ENCODE assay signal across 19 cellular contexts in genomic region chr10:131825150-131825907, GRCh38.
DNase-seq lines count a peak whose midpoint lies in the region; ATAC-seq and TF ChIP-seq lines count a peak whose summit lies in the region.
"Had no signal": no experiment of that assay in that cellular context is flagged by ENCODE, and none has a peak within 500 bp of the region (broad histone marks: within the 10 kb centered on the region; RNA-seq: fewer than 3 reads in every experiment).

No MANE protein-coding gene starts in this region.

- no peaks in the 10 kb centered on the region for H3K4me1 Mint-ChIP-seq in activated CD4-positive, alpha-beta T cell treated with anti-CD3 and anti-CD28 coated beads, Interleukin-2, amount 10 ng/mL, durations not matched to agents 7 days and 5 days

- intact Hi-C loops in spleen (cut with DNase I; ENCODE audit: low total_unique reads), result no loop called here

- WGBS in spleen, 5 donors, result 47 to 58% (median 52%) methylated on average over 15 of the region's 15 CpGs
- WGBS in tibial nerve, 2 donors, result 32 to 39% methylated on average over 14 to 15 of the region's 15 CpGs

- no peak for TF ChIP-seq POLR2A in NB4 (IDR thresholded peaks at IDR 0.05; ENCODE audit: extremely low read depth, insufficient read length)
- no peak for TF ChIP-seq POLR2A in spleen (IDR thresholded peaks at IDR 0.05)
- no peak for TF ChIP-seq POLR2A in tibial nerve (IDR thresholded peaks at IDR 0.05)

- CTCF ChIA-PET in activated CD4-positive, alpha-beta T cell treated with anti-CD3 and anti-CD28 coated beads, Interleukin-2, amount 10 ng/mL, durations not matched to agents 7 days and 5 days (lab: Charles Lee), result no interaction called here

- no peak overlapping the region for H3K4me3 ChIP-seq in NB4 (ENCODE audit: low read depth, low read length)
- H3K4me3 ChIP-seq in spleen, result no peak overlapping the region
- no peak overlapping the region for H3K4me3 ChIP-seq in tibial nerve
- H3K4me3 ChIP-seq: vagina had no signal

- H3K27me3 ChIP-seq in spleen (replicated peaks in 1 of 7) (peaks cover 0 to 39% (median 7%) of the 10 kb centered on the region in 7 donors), tibial nerve (no peaks in the 10 kb centered on the region)
- H3K27me3 ChIP-seq: vagina had no signal

- H3K9me3 ChIP-seq in spleen (peaks cover 0 to 5% (median 0%) of the 10 kb centered on the region in 8 donors), tibial nerve (peaks cover 0 to 10% (median 0%) of the 10 kb centered on the region in 4 donors)
- H3K9me3 ChIP-seq: vagina had no signal

- TF ChIP-seq EP300 in tibial nerve (IDR thresholded peaks at IDR 0.05), result no peak

- H3K36me3 ChIP-seq in spleen (no peaks in the 10 kb centered on the region), tibial nerve (no peaks in the 10 kb centered on the region)
- H3K36me3 ChIP-seq: vagina had no signal

- H3K4me3 Mint-ChIP-seq in activated CD4-positive, alpha-beta T cell treated with anti-CD3 and anti-CD28 coated beads, Interleukin-2, amount 10 ng/mL, durations not matched to agents 7 days and 5 days, result no peak overlapping the region
- H3K4me3 Mint-ChIP-seq: stimulated activated naive CD8-positive, alpha-beta T cell treated with anti-CD3 and anti-CD28 coated beads, Interleukin-15, amount 100 ng/mL, for 72 hours had no signal

- DNase-seq in activated CD4-positive, alpha-beta T cell treated with anti-CD3 and anti-CD28 coated beads, Interleukin-2, amount 10 ng/mL, durations not matched to agents 7 days and 5 days, result no peak
- no peak for DNase-seq in activated CD4-positive, alpha-beta T cell treated with anti-CD3 and anti-CD28 coated beads, Interleukin-2, amount 50 U/mL, for 48 hours
- DNase-seq in NB4 (ENCODE audit: low read depth), result peak; percentile 63
- peak; percentile 46 for DNase-seq in left lobe of liver (ENCODE audit: low spot score)
- DNase-seq in spleen, result peak; percentile 41
- no peak for DNase-seq in stimulated activated CD4-positive, alpha-beta T cell treated with anti-CD3 and anti-CD28 coated beads, Interleukin-4, amount 100 ng/mL, for 4 hours
- DNase-seq in tibial nerve (ENCODE audit: low spot score in 2 of 2), result no peak
- DNase-seq: activated CD4-positive, CD25-positive, alpha-beta regulatory T cell; activated naive CD4-positive, alpha-beta T cell treated with Interleukin-2 at 50 U/mL for 16 hours; Calu3; cortex of kidney; midbrain; NCI-H1930; occipital lobe; SIG-M5; stimulated activated naive CD8-positive, alpha-beta T cell treated with anti-CD3 and anti-CD28 coated beads, Interleukin-15, amount 100 ng/mL, for 72 hours; T-helper 2 cell had no signal

- H3K27me3 Mint-ChIP-seq in activated CD4-positive, alpha-beta T cell treated with anti-CD3 and anti-CD28 coated beads, Interleukin-2, amount 10 ng/mL, durations not matched to agents 7 days and 5 days, result peaks cover 2% of the 10 kb centered on the region

- H3K27ac ChIP-seq in spleen (no peak overlapping the region), tibial nerve (no peak overlapping the region)
- H3K27ac ChIP-seq: vagina had no signal

- H3K27ac Mint-ChIP-seq in activated CD4-positive, alpha-beta T cell treated with anti-CD3 and anti-CD28 coated beads, Interleukin-2, amount 10 ng/mL, durations not matched to agents 7 days and 5 days, result peak overlapping the region; percentile 69

- no peak for TF ChIP-seq CTCF in NB4 (IDR thresholded peaks at IDR 0.05; ENCODE audit: low read depth, low read length)
- TF ChIP-seq CTCF in spleen (IDR thresholded peaks at IDR 0.05 in 8 of 11, conservative IDR thresholded peaks at IDR 0.05 in 3 of 11), result no peak
- no peak for TF ChIP-seq CTCF in tibial nerve (IDR thresholded peaks at IDR 0.05)

- H3K4me1 ChIP-seq in spleen (no peaks in the 10 kb centered on the region), tibial nerve (no peaks in the 10 kb centered on the region)
- H3K4me1 ChIP-seq: vagina had no signal

- ATAC-seq in left lobe of liver (peak; percentile 43), HG02981 (IDR thresholded peaks at IDR 0.05; ENCODE audit: unreplicated experiment) (no peak)
- ATAC-seq: stimulated activated naive CD8-positive, alpha-beta T cell treated with anti-CD3 and anti-CD28 coated beads, Interleukin-15, amount 100 ng/mL, for 72 hours had no signal

- POLR2A ChIA-PET in activated CD4-positive, alpha-beta T cell treated with anti-CD3 and anti-CD28 coated beads, Interleukin-2, amount 10 ng/mL, durations not matched to agents 7 days and 5 days (lab: Charles Lee), result no interaction called here

- no peaks in the 10 kb centered on the region for H3K9me3 Mint-ChIP-seq in activated CD4-positive, alpha-beta T cell treated with anti-CD3 and anti-CD28 coated beads, Interleukin-2, amount 10 ng/mL, durations not matched to agents 7 days and 5 days
- H3K9me3 Mint-ChIP-seq: stimulated activated naive CD8-positive, alpha-beta T cell treated with anti-CD3 and anti-CD28 coated beads, Interleukin-15, amount 100 ng/mL, for 72 hours had no signal

- H3K36me3 Mint-ChIP-seq in activated CD4-positive, alpha-beta T cell treated with anti-CD3 and anti-CD28 coated beads, Interleukin-2, amount 10 ng/mL, durations not matched to agents 7 days and 5 days (ENCODE audit: low read depth), result no peaks in the 10 kb centered on the region

Comparison
In these comparisons a context has a peak if more than half of its experiments do, and no peak if none do; other contexts are left out.
1. DNase-seq: peak in NB4 (single experiment), left lobe of liver (single experiment) and spleen (single experiment); none in activated CD4-positive, alpha-beta T cell treated with anti-CD3 and anti-CD28 coated beads, Interleukin-2, amount 10 ng/mL, durations not matched to agents 7 days and 5 days (single experiment), activated CD4-positive, alpha-beta T cell treated with anti-CD3 and anti-CD28 coated beads, Interleukin-2, amount 50 U/mL, for 48 hours (0 of 2), stimulated activated CD4-positive, alpha-beta T cell treated with anti-CD3 and anti-CD28 coated beads, Interleukin-4, amount 100 ng/mL, for 4 hours (0 of 2) and tibial nerve (0 of 2).